8 cellular contexts compared by ENCODE assay signal in genomic region chr13:43804461-43805070, GRCh38. TPM values are rescaled to one million over a fixed set of nuclear protein-coding genes. Genes with fewer than 3 reads are reported as not detected.
DNase-seq lines count a peak whose midpoint lies in the region; ATAC-seq and TF ChIP-seq lines count a peak whose summit lies in the region.

No MANE protein-coding gene starts in this region.

- no peak overlapping the region for H3K4me3 ChIP-seq in CD4-positive, alpha-beta memory T cell (ENCODE audit: low read length in 2 of 2)
- no peak overlapping the region for H3K4me3 ChIP-seq in HEK293 (ENCODE audit: low read depth, low read length)
- peak overlapping the region; percentile 39 to 52 (median 40) for H3K4me3 ChIP-seq in mammary epithelial cell (replicated peaks in 1 of 3; ENCODE audit: insufficient read depth in 1 of 3, low read depth in 2 of 3, low read length in 3 of 3)
- H3K4me3 ChIP-seq in thoracic aorta, result no peak overlapping the region

- H3K4me1 ChIP-seq in CD4-positive, alpha-beta memory T cell (ENCODE audit: insufficient read depth, low read length), result no peaks in the 10 kb centered on the region
- H3K4me1 ChIP-seq in HEK293 (ENCODE audit: control insufficient read depth, insufficient read depth, low read length), result no peaks in the 10 kb centered on the region
- peaks cover 27% of the 10 kb centered on the region for H3K4me1 ChIP-seq in mammary epithelial cell (ENCODE audit: insufficient read depth, low read length)
- peaks cover 5% of the 10 kb centered on the region in 2 donors for H3K4me1 ChIP-seq in thoracic aorta (ENCODE audit: control insufficient read depth in 1 of 2, low read depth in 2 of 2)

- H3K27me3 ChIP-seq in CD4-positive, alpha-beta memory T cell (ENCODE audit: insufficient read depth, low read length), result no peaks in the 10 kb centered on the region
- no peaks in the 10 kb centered on the region for H3K27me3 ChIP-seq in mammary epithelial cell (ENCODE audit: insufficient read depth, low read length)
- no peaks in the 10 kb centered on the region for H3K27me3 ChIP-seq in thoracic aorta (replicated peaks; ENCODE audit: insufficient read depth)

- peak overlapping the region; percentile 96 for H3K9ac ChIP-seq in mammary epithelial cell (ENCODE audit: insufficient read depth, low read length)

- POLR2A ChIA-PET in CD4-positive, alpha-beta memory T cell (lab: Charles Lee; ENCODE audit: partially characterized antibody), result no interaction called here
- POLR2A ChIA-PET in HEK293 (lab: Yijun Ruan, JAX), result interaction anchor here (1.1 kb wide), 1 partner anchor 10 kb away, joined by 5 read pairs; no protein-coding TSS in a partner anchor

- in situ Hi-C loops in mammary epithelial cell (cut with MboI; ENCODE audit: low sequenced_read_pairs in 2 of 2), result no loop called here

- dilution Hi-C loops in mammary epithelial cell (cut with HindIII; ENCODE audit: low sequenced_read_pairs), result no loop called here

- intact Hi-C loops in CD4-positive, alpha-beta memory T cell (cut with micrococcal nuclease), result loop anchor here (1.0 kb wide), 2 partner anchors 717 to 835 kb away; no protein-coding TSS in a partner anchor
- intact Hi-C loops in mammary epithelial cell (cut with micrococcal nuclease) (loop anchor here (1.0 to 10.0 kb wide), 10 partner anchors 70 to 1210 kb away; no protein-coding TSS in a partner anchor), left colon (cut with DNase I, micrococcal nuclease) (loop anchor here in 1 of 2 donors (10.0 kb wide), 2 partner anchors 720 to 830 kb away; no protein-coding TSS in a partner anchor)

- peaks cover 0 to 3% (median 0%) of the 10 kb centered on the region in 4 donors for H3K4me1 Mint-ChIP-seq in CD4-positive, alpha-beta memory T cell

- no TSS peak for BruUV-seq in mammary epithelial cell (replicated peaks; lab: Mats Ljungman, UMichigan)

- ATAC-seq in left colon (peak; percentile 55), thoracic aorta (ENCODE audit: insufficient number of reproducible peaks, low FRiP score, low read depth) (no peak)

- no peaks in the 10 kb centered on the region for H3K9me3 ChIP-seq in CD4-positive, alpha-beta memory T cell (ENCODE audit: control insufficient read depth in 1 of 2, low read length in 2 of 2)
- no peaks in the 10 kb centered on the region for H3K9me3 ChIP-seq in HEK293 (ENCODE audit: control insufficient read depth, insufficient read depth, low read depth, low read length)
- H3K9me3 ChIP-seq in mammary epithelial cell (replicated peaks; ENCODE audit: insufficient read depth, low read length), result no peaks in the 10 kb centered on the region
- H3K9me3 ChIP-seq in thoracic aorta, result no peaks in the 10 kb centered on the region

- H3K79me2 ChIP-seq in mammary epithelial cell (ENCODE audit: insufficient read depth, low read length), result no peaks in the 10 kb centered on the region

- no peak for TF ChIP-seq CTCF in HEK293 (tag by site-specific recombination; IDR thresholded peaks at IDR 0.05)
- peak; percentile 35 to 46 for TF ChIP-seq CTCF in mammary epithelial cell (conservative IDR thresholded peaks at IDR 0.05 in 1 of 2, IDR thresholded peaks at IDR 0.05 in 1 of 2; ENCODE audit: extremely low read depth in 1 of 2, insufficient read depth in 1 of 2, low read depth in 1 of 2, low read length in 2 of 2)
- TF ChIP-seq CTCF in thoracic aorta (IDR thresholded peaks at IDR 0.05), result peak; percentile 47

- H3K36me3 Mint-ChIP-seq in CD4-positive, alpha-beta memory T cell, result no peaks in the 10 kb centered on the region

- no peaks in the 10 kb centered on the region for H4K20me1 ChIP-seq in mammary epithelial cell (ENCODE audit: insufficient read depth, low read length)

- CTCF ChIA-PET in CD4-positive, alpha-beta memory T cell (lab: Charles Lee; ENCODE audit: partially characterized antibody), result interaction anchor here (0.9 to 3.6 kb wide), 9 partner anchors 9 to 1210 kb away, joined by 4 to 26 read pairs (median 15); no protein-coding TSS in a partner anchor
- CTCF ChIA-PET in HEK293 (lab: Yijun Ruan, JAX) (interaction anchor here (0.5 to 2.3 kb wide), 18 partner anchors 9 to 966 kb away, joined by 3 to 13 read pairs (median 4); no protein-coding TSS in a partner anchor), mammary epithelial cell (lab: Charles Lee; ENCODE audit: low non-redundant PET) (interaction anchor here (0.5 to 1.2 kb wide), 5 partner anchors 75 to 723 kb away, joined by 3 to 8 read pairs (median 4); partner anchors contain the start of gene CCDC122)

- peak overlapping the region; percentile 80 for H2AFZ ChIP-seq in mammary epithelial cell (ENCODE audit: low read depth, low read length)

- peak in 4 of 5 donors; percentile 33 to 42 (median 38) for DNase-seq in CD4-positive, alpha-beta memory T cell
- peak; percentile 79 for DNase-seq in NCI-H748 (lab: John Stamatoyannopoulos, UW; ENCODE audit: unreplicated experiment)
- DNase-seq in mammary epithelial cell, result peak; percentile 64
- DNase-seq in left colon, result no peak
- DNase-seq in thoracic aorta (ENCODE audit: low spot score), result no peak
- DNase-seq in UCSD-AML1 (lab: John Stamatoyannopoulos, UW; ENCODE audit: unreplicated experiment), result no peak
- no peak for DNase-seq in NCI-H2029 treated with DMSO at 0.1 percent for 48 hours (lab: John Stamatoyannopoulos, UW)

- no peak overlapping the region for H3K27ac Mint-ChIP-seq in CD4-positive, alpha-beta memory T cell

- 4% methylated on average over 5 of the region's 5 CpGs for WGBS in mammary epithelial cell (ENCODE audit: low coverage, missing lambda C conversion rate)

- H3K27me3 Mint-ChIP-seq in CD4-positive, alpha-beta memory T cell, result peaks cover 3 to 8% of the 10 kb centered on the region in 2 donors

- H3K9me3 Mint-ChIP-seq in CD4-positive, alpha-beta memory T cell, result no peaks in the 10 kb centered on the region

- no peaks in the 10 kb centered on the region for H3K36me3 ChIP-seq in CD4-positive, alpha-beta memory T cell (ENCODE audit: insufficient read depth, low read length)
- no peaks in the 10 kb centered on the region for H3K36me3 ChIP-seq in HEK293 (ENCODE audit: control insufficient read depth in 2 of 2, insufficient read depth in 1 of 2, low read length in 2 of 2)
- no peaks in the 10 kb centered on the region for H3K36me3 ChIP-seq in mammary epithelial cell (ENCODE audit: insufficient read depth, low read length)
- no peaks in the 10 kb centered on the region for H3K36me3 ChIP-seq in thoracic aorta

- no peak overlapping the region for H3K4me3 Mint-ChIP-seq in CD4-positive, alpha-beta memory T cell

- H3K27ac ChIP-seq in CD4-positive, alpha-beta memory T cell (ENCODE audit: low read depth, low read length), result no peak overlapping the region
- H3K27ac ChIP-seq in HEK293 (ENCODE audit: extremely low read depth, low read depth, low read length) (no peak overlapping the region), mammary epithelial cell (ENCODE audit: insufficient read depth, low read depth, low read length) (peak overlapping the region; percentile 98), thoracic aorta (no peak overlapping the region)

- H3K4me2 ChIP-seq in mammary epithelial cell (ENCODE audit: insufficient read depth, low read depth, low read length), result peak overlapping the region; percentile 97

TF ChIP-seq in HEK293, 187 proteins besides CTCF, POLR2A, EP300 and RAD21 (continues in another document):
- TF ChIP-seq SALL2 (tag by site-specific recombination; IDR thresholded peaks at IDR 0.05; ENCODE audit: borderline replicate concordance) (no peak), ZNF169 (tag by site-specific recombination; IDR thresholded peaks at IDR 0.05) (no peak), TRIM28 (IDR thresholded peaks at IDR 0.05; ENCODE audit: borderline replicate concordance, low read length) (no peak), ZNF660 (tag by site-specific recombination; IDR thresholded peaks at IDR 0.05) (peak; percentile 95), HOXD13 (CRISPR knock-in tag; IDR thresholded peaks at IDR 0.05; ENCODE audit: borderline replicate concordance) (no peak), ZNF555 (tag by site-specific recombination; conservative IDR thresholded peaks at IDR 0.05) (no peak), TCF7L2 (IDR thresholded peaks at IDR 0.05; ENCODE audit: borderline replicate concordance, low read depth, low read length) (no peak), ZNF571 (tag by site-specific recombination; IDR thresholded peaks at IDR 0.05) (no peak), ZSCAN18 (tag by site-specific recombination; IDR thresholded peaks at IDR 0.05) (no peak), ZNF530 (tag by site-specific recombination; IDR thresholded peaks at IDR 0.05; ENCODE audit: low read depth) (no peak), ZNF600 (tag by site-specific recombination; IDR thresholded peaks at IDR 0.05) (no peak), ZSCAN5A (tag by site-specific recombination; IDR thresholded peaks at IDR 0.05) (no peak), ZNF426 (tag by site-specific recombination; IDR thresholded peaks at IDR 0.05) (no peak), ZNF654 (tag by site-specific recombination; IDR thresholded peaks at IDR 0.05; ENCODE audit: low read depth) (peak; percentile 69), REPIN1 (tag by site-specific recombination; IDR thresholded peaks at IDR 0.05; ENCODE audit: low read depth) (no peak)

RNA-seq across cellular contexts. Expression of gene ENOX1, which starts 17.8 kb away (rescaled TPM):
- total RNA-seq in CD4-positive, alpha-beta memory T cell, result not detected
- not detected for polyA plus RNA-seq in CD4-positive, alpha-beta memory T cell
- 1 to 10 TPM in 1 of 2 donors, under 1 TPM in 1; 0.17 to 1.2 TPM for total RNA-seq in mammary epithelial cell
- 1.9 TPM for polyA plus RNA-seq in mammary epithelial cell
- polyA minus RNA-seq in mammary epithelial cell, result not detected
- total RNA-seq in left colon, result under 1 TPM; 0.09 to 0.87 TPM
- 1 to 10 TPM in 1 of 2 donors, under 1 TPM in 1; 0.41 to 2.3 TPM for total RNA-seq in thoracic aorta

Comparison
In these comparisons a context has a peak if more than half of its experiments do, and no peak if none do; other contexts are left out.
1. DNase-seq: peak in CD4-positive, alpha-beta memory T cell (4 of 5), NCI-H748 (single experiment) and mammary epithelial cell (single experiment); none in left colon (0 of 2), thoracic aorta (single experiment), UCSD-AML1 (single experiment) and NCI-H2029 treated with DMSO at 0.1 percent for 48 hours (single experiment).
2. H3K4me3 ChIP-seq: peak in mammary epithelial cell (3 of 3); none in CD4-positive, alpha-beta memory T cell (0 of 2), HEK293 (single experiment) and thoracic aorta (single experiment).